ENCODE assay signal across 2 cellular contexts in genomic region chr6:63492476-63492875, GRCh38.
TF ChIP-seq lines count a peak whose summit lies in the region.

No MANE protein-coding gene starts in this region.

TF ChIP-seq in A549, 52 proteins besides CTCF, POLR2A, EP300 and RAD21 (continued from another document):
- no peak for TF ChIP-seq REST (IDR thresholded peaks at IDR 0.05)
- no peak for TF ChIP-seq MAFK (IDR thresholded peaks at IDR 0.05; ENCODE audit: partially characterized antibody)
- TF ChIP-seq RNF2 (IDR thresholded peaks at IDR 0.05; ENCODE audit: borderline replicate concordance, low read depth): no peak
- TF ChIP-seq PBX3 (IDR thresholded peaks at IDR 0.05): no peak
- TF ChIP-seq CHD4 (IDR thresholded peaks at IDR 0.05; ENCODE audit: borderline replicate concordance): no peak
- no peak for TF ChIP-seq FOSB (CRISPR knock-in tag; IDR thresholded peaks at IDR 0.05)
- no peak for TF ChIP-seq CBX8 (IDR thresholded peaks at IDR 0.05)
- no peak for TF ChIP-seq HEYL (CRISPR knock-in tag; IDR thresholded peaks at IDR 0.05)
- no peak for TF ChIP-seq ZFP36 (IDR thresholded peaks at IDR 0.05; ENCODE audit: borderline replicate concordance, partially characterized antibody)
- no peak for TF ChIP-seq NFE2L2 (conservative IDR thresholded peaks at IDR 0.05; ENCODE audit: low read length)

TF ChIP-seq in HCT116, 20 proteins besides CTCF, POLR2A, EP300 and RAD21 (continued from another document):
- TF ChIP-seq MAX (IDR thresholded peaks at IDR 0.05) (no peak), SIN3A (IDR thresholded peaks at IDR 0.05; ENCODE audit: low read depth) (no peak), EZH2 (IDR thresholded peaks at IDR 0.05) (no peak), ZBTB33 (IDR thresholded peaks at IDR 0.05; ENCODE audit: extremely low read depth, insufficient replicate concordance, low read length) (no peak), CEBPB (IDR thresholded peaks at IDR 0.05; ENCODE audit: low read depth) (no peak), ELF1 (IDR thresholded peaks at IDR 0.05; ENCODE audit: borderline replicate concordance, low read depth) (no peak), TCF7L2 (IDR thresholded peaks at IDR 0.05; ENCODE audit: borderline replicate concordance, extremely low read depth, insufficient read depth, insufficient read length) (no peak), JUND (IDR thresholded peaks at IDR 0.05) (no peak), EZH2phosphoT487 (IDR thresholded peaks at IDR 0.05; ENCODE audit: borderline replicate concordance) (no peak), ZNF274 (IDR thresholded peaks at IDR 0.05; ENCODE audit: low read depth, low read length) (no peak), ATF3 (IDR thresholded peaks at IDR 0.05) (no peak), SRF (IDR thresholded peaks at IDR 0.05; ENCODE audit: low read depth) (no peak), EGR1 (IDR thresholded peaks at IDR 0.05; ENCODE audit: low read depth) (no peak), SP1 (IDR thresholded peaks at IDR 0.05; ENCODE audit: low read depth) (no peak)
